Comparison of ENCODE assay signal across 8 cellular contexts in genomic region chr15:50908209-50909043, GRCh38. TPM values are rescaled to one million over a fixed set of nuclear protein-coding genes. Genes with fewer than 3 reads are reported as not detected.
A peak's percentile ranks its signal among the peaks of the same experiment; 100 is the strongest.
DNase-seq lines count a peak whose midpoint lies in the region; ATAC-seq and TF ChIP-seq lines count a peak whose summit lies in the region.

Gene AP4E1 (plus strand): TSS chr15:50908683. CDS start chr15:50908779, 96 bp downstream.

- intact Hi-C loops in activated CD4-positive, alpha-beta T cell treated with anti-CD3 and anti-CD28 coated beads, Interleukin-2, amount 10 ng/mL, durations not matched to agents 24 days and 14 days (cut with micrococcal nuclease), result loop anchor here (1.0 to 5.0 kb wide), 5 partner anchors 143 to 1751 kb away; partner anchors contain the start of genes COPS2, DTWD1, FAM227B and SLC27A2

- H3K4me3 ChIP-seq in coronary artery, result peak within 1 kb of the TSS; percentile 93

- DNase-seq in CD1c-positive myeloid dendritic cell (ENCODE audit: extremely low spot score), result peak; percentile 98
- peak; percentile 86 for DNase-seq in NCI-H526 treated with DMSO at 0.1 percent for 48 hours (lab: John Stamatoyannopoulos, UW)
- DNase-seq in activated CD4-positive, alpha-beta T cell treated with anti-CD3 and anti-CD28 coated beads, Interleukin-2, amount 10 ng/mL, durations not matched to agents 24 days and 14 days, result peak; percentile 98
- peak; percentile 96 for DNase-seq in coronary artery (ENCODE audit: low spot score)
- peak; percentile 96 for DNase-seq in left kidney (ENCODE audit: low read depth, low spot score)
- DNase-seq in stimulated activated CD4-positive, alpha-beta T cell treated with anti-CD3 and anti-CD28 coated beads, Interleukin-1b, Interleukin-23, amount 100 ng/mL, for 48 hours, result peak; percentile 94

- no peaks in the 10 kb centered on the region for H3K9me3 Mint-ChIP-seq in activated CD4-positive, alpha-beta T cell treated with anti-CD3 and anti-CD28 coated beads, Interleukin-2, amount 10 ng/mL, durations not matched to agents 24 days and 14 days

- peak; percentile 46 for ATAC-seq in GM19351 (IDR thresholded peaks at IDR 0.05; ENCODE audit: unreplicated experiment)
- peak; percentile 48 for ATAC-seq in HG03520 (IDR thresholded peaks at IDR 0.05; ENCODE audit: unreplicated experiment)

- peaks cover 16% of the 10 kb centered on the region for H3K4me1 Mint-ChIP-seq in activated CD4-positive, alpha-beta T cell treated with anti-CD3 and anti-CD28 coated beads, Interleukin-2, amount 10 ng/mL, durations not matched to agents 24 days and 14 days

- peak within 1 kb of the TSS; percentile 92 to 98 for H3K27ac ChIP-seq in coronary artery

- peak within 1 kb of the TSS; percentile 97 for H3K27ac Mint-ChIP-seq in activated CD4-positive, alpha-beta T cell treated with anti-CD3 and anti-CD28 coated beads, Interleukin-2, amount 10 ng/mL, durations not matched to agents 24 days and 14 days

- H3K36me3 Mint-ChIP-seq in activated CD4-positive, alpha-beta T cell treated with anti-CD3 and anti-CD28 coated beads, Interleukin-2, amount 10 ng/mL, durations not matched to agents 24 days and 14 days (ENCODE audit: low read depth), result peaks cover 20% of the 10 kb centered on the region

- peak within 1 kb of the TSS; percentile 87 for H3K4me3 Mint-ChIP-seq in activated CD4-positive, alpha-beta T cell treated with anti-CD3 and anti-CD28 coated beads, Interleukin-2, amount 10 ng/mL, durations not matched to agents 24 days and 14 days

- no peaks in the 10 kb centered on the region for H3K27me3 Mint-ChIP-seq in activated CD4-positive, alpha-beta T cell treated with anti-CD3 and anti-CD28 coated beads, Interleukin-2, amount 10 ng/mL, durations not matched to agents 24 days and 14 days

- peak; percentile 92 for TF ChIP-seq CTCF in coronary artery (IDR thresholded peaks at IDR 0.05)

RNA-seq across cellular contexts. Expression of gene AP4E1, which starts in this region (rescaled TPM):
- total RNA-seq in activated CD4-positive, alpha-beta T cell treated with anti-CD3 and anti-CD28 coated beads, Interleukin-2, amount 10 ng/mL, durations not matched to agents 24 days and 14 days, result 16.5 TPM in 2 replicates

Comparison
In these comparisons a context has a peak if more than half of its experiments do, and no peak if none do; other contexts are left out.
1. Peak in every context shown above with its lines: DNase-seq, ATAC-seq, H3K4me3 ChIP-seq and H3K27ac ChIP-seq.